In the genomic region with DNA sequence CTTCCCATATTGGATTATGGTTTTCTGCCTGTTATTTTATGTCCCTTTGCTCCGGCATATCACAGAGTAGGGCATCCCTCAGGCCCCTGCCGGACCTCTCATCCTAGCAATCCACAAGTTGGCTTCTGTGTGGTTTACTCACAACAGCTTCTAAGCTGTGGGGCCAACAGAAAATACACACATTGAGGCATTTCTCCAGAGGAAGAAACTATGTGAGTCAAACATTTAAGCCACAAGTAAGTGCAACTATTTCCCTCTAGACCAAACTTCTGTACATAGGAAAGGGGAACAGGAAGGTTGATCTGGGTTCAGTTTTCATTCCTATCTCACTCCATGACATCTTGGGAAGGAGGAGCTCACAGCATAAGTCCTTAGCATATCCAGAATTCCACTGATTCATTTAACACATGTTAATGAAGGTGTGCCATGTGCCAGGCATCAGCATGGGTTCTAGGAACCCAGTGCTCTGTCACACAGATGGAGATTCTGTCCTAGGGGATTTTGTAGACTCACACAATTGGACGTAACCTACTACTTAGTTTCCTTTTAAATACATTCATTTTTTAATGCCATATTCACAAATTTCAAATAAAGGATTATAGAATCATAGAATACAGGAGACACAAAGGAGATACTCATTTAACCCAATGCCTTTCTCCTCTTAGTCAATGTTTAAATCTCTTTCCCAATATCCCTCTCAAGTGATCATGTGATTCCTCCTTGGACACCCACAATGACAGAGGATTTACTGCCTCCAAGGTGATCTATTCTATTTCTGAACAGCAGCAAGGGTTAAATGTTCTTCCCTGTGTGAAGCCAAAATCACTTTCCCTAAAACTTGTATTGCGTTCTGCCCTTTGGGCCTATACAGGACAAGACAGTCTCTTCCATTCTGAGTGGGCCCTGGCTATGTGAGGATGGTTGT, we compare ENCODE assay signal across 13 cellular contexts.
DNase-seq lines count a peak whose midpoint lies in the region; ATAC-seq and TF ChIP-seq lines count a peak whose summit lies in the region.
"Had no signal": no experiment of that assay in that cellular context is flagged by ENCODE, and none has a peak within 500 bp of the region (broad histone marks: within the 10 kb centered on the region; RNA-seq: fewer than 3 reads in every experiment).

No MANE protein-coding gene starts in this region.

- no peaks in the 10 kb centered on the region for H3K36me3 ChIP-seq in heart left ventricle
- H3K36me3 ChIP-seq in upper lobe of left lung: no peaks in the 10 kb centered on the region
- H3K36me3 ChIP-seq: Peyer's patch had no signal

- TF ChIP-seq POLR2A in heart left ventricle (IDR thresholded peaks at IDR 0.05): no peak
- no peak for TF ChIP-seq POLR2A in upper lobe of left lung (IDR thresholded peaks at IDR 0.05)

- peak overlapping the region in 3 of 12 donors; percentile 25 to 92 (median 30) for H3K27ac ChIP-seq in heart left ventricle
- peak overlapping the region; percentile 6 for H3K27ac ChIP-seq in layer of hippocampus (ENCODE audit: low read depth, low read length)
- peak overlapping the region; percentile 9 to 81 (median 49) for H3K27ac ChIP-seq in upper lobe of left lung

- H3K4me1 ChIP-seq in heart left ventricle: peaks cover 0 to 81% (median 0%) of the 10 kb centered on the region in 12 donors
- H3K4me1 ChIP-seq in upper lobe of left lung: peaks cover 5 to 35% (median 23%) of the 10 kb centered on the region in 4 donors

- WGBS in heart left ventricle, 4 donors: 93 to 98% (median 94%) methylated on average over 4 of the region's 4 CpGs
- 80 to 84% methylated on average over 4 of the region's 4 CpGs for WGBS in upper lobe of left lung, 2 donors

- no peaks in the 10 kb centered on the region for H3K27me3 ChIP-seq in heart left ventricle
- no peaks in the 10 kb centered on the region for H3K27me3 ChIP-seq in layer of hippocampus (ENCODE audit: control insufficient read depth, insufficient read depth, low read length)
- H3K27me3 ChIP-seq in upper lobe of left lung: no peaks in the 10 kb centered on the region
- H3K27me3 ChIP-seq: Peyer's patch had no signal

- H3K9me3 ChIP-seq in heart left ventricle: no peaks in the 10 kb centered on the region
- no peaks in the 10 kb centered on the region for H3K9me3 ChIP-seq in upper lobe of left lung
- H3K9me3 ChIP-seq: Peyer's patch had no signal

- TF ChIP-seq CTCF in heart left ventricle (IDR thresholded peaks at IDR 0.05) (no peak), upper lobe of left lung (IDR thresholded peaks at IDR 0.05) (no peak)

- DNase-seq in heart left ventricle (no peak), Right ventricle myocardium inferior (ENCODE audit: missing footprints) (no peak), SKM-1 treated with dmso at 0.1 percent for 144 hours (lab: John Stamatoyannopoulos, UW; ENCODE audit: unreplicated experiment) (peak; percentile 60), upper lobe of left lung (no peak), anterior cingulate cortex (lab: John Stamatoyannopoulos, UW) (no peak)
- DNase-seq in activated CD4-positive, alpha-beta T cell treated with anti-CD3 and anti-CD28 coated beads for 4 hours: no peak
- DNase-seq: activated CD8-positive, alpha-beta memory T cell treated with anti-CD3 and anti-CD28 coated beads, Interleukin-2, amount 50 U/mL, for 48 hours; MM.1S; NCI-H446 treated with DMSO at 0.1 percent for 48 hours; Peyer's patch had no signal

- no peak overlapping the region for H3K4me3 ChIP-seq in heart left ventricle
- H3K4me3 ChIP-seq in upper lobe of left lung: no peak overlapping the region
- H3K4me3 ChIP-seq: Peyer's patch had no signal

- intact Hi-C loops in heart left ventricle (cut with DNase I): no loop called here
- intact Hi-C loops in Right ventricle myocardium inferior (cut with DNase I): no loop called here

- ATAC-seq in heart left ventricle (peak in 3 of 4 donors; percentile 18 to 36 (median 31)), Right ventricle myocardium inferior (no peak), upper lobe of left lung (ENCODE audit: low FRiP score in 2 of 2) (peak; percentile 34 to 58), HG02759 (IDR thresholded peaks at IDR 0.05; ENCODE audit: unreplicated experiment) (no peak)
- ATAC-seq: HCT116 had no signal

- no peak for TF ChIP-seq EP300 in upper lobe of left lung (IDR thresholded peaks at IDR 0.05)

Comparison
In these comparisons a context has a peak if more than half of its experiments do, and no peak if none do; other contexts are left out.
1. ATAC-seq: peak in heart left ventricle (3 of 4) and upper lobe of left lung (2 of 2); none in Right ventricle myocardium inferior (single experiment) and HG02759 (single experiment).